In genomic region chr5:70400984-70401686, GRCh38 we compare ENCODE assay signal across 8 cellular contexts.
DNase-seq lines count a peak whose midpoint lies in the region; ATAC-seq and TF ChIP-seq lines count a peak whose summit lies in the region.
"Not testable (repeated sequence)": the region's sequence is repeated elsewhere in the genome, so short reads cannot be mapped to it uniquely, and the experiment has no call there.

No MANE protein-coding gene starts in this region.

- H3K9me3 ChIP-seq in HUES48 (ENCODE audit: control insufficient read depth, insufficient read depth, low read length); adipocyte (ENCODE audit: control insufficient read depth, low read length): not testable (repeated sequence)

- not testable (repeated sequence) for H3K4ac ChIP-seq in mesendoderm (ENCODE audit: low read depth, low read length)

- H3K4me3 ChIP-seq in HUES48 (ENCODE audit: low read depth, low read length) (peak overlapping the region; percentile 66), adipocyte (ENCODE audit: low read length) (peak overlapping the region; percentile 78), skin epidermis (peak overlapping the region in 6 of 7 experiments; percentile 38 to 78 (median 64))
- not testable (repeated sequence) for H3K4me3 ChIP-seq in mesendoderm (ENCODE audit: low read length)

- H3K9ac ChIP-seq in HUES48 (ENCODE audit: low read depth, low read length); mesendoderm (ENCODE audit: low read length): not testable (repeated sequence)
- H3K9ac ChIP-seq in adipocyte (ENCODE audit: low read length) = peak overlapping the region; percentile 58

- peak; percentile 31 for TF ChIP-seq POLR2A in GM15510 (IDR thresholded peaks at IDR 0.05; ENCODE audit: borderline replicate concordance, extremely low read depth, insufficient read length)

- not testable (repeated sequence) for H3K36me3 Mint-ChIP-seq in type B pancreatic cell

- peak overlapping the region; percentile 72 for H3K4me3 Mint-ChIP-seq in type B pancreatic cell

- not testable (repeated sequence) for H2BK120ac ChIP-seq in mesendoderm (ENCODE audit: low read depth, low read length)

- not testable (repeated sequence) for H3K4me2 ChIP-seq in mesendoderm (ENCODE audit: low read length)

- H3K79me2 ChIP-seq in mesendoderm (ENCODE audit: control insufficient read depth, insufficient read depth, low read length) = not testable (repeated sequence)

- H2BK15ac ChIP-seq in mesendoderm (replicated peaks; ENCODE audit: low read depth) = not testable (repeated sequence)

- WGBS in mesendoderm (ENCODE audit: extremely low coverage, insufficient coverage, low lambda C conversion rate) = no CpG with 5 or more reads among the region's 71 CpGs

- not testable (repeated sequence) for H3K27ac Mint-ChIP-seq in type B pancreatic cell

- H3K27ac ChIP-seq in HUES48 (ENCODE audit: low read depth, low read length) (peak overlapping the region; percentile 67), skin epidermis (peak overlapping the region in 17 of 21 experiments; percentile 7 to 93 (median 83))
- H3K27ac ChIP-seq in mesendoderm (ENCODE audit: low read depth, low read length) = not testable (repeated sequence)

- not testable (repeated sequence) for H2AK5ac ChIP-seq in mesendoderm (ENCODE audit: low read length)

- not testable (repeated sequence) for H4K8ac ChIP-seq in mesendoderm (ENCODE audit: low read depth, low read length)

- peak; percentile 83 to 97 for ATAC-seq in activated CD4-positive, CD25-positive, alpha-beta regulatory T cell treated with anti-CD3 and anti-CD28 coated beads, Interleukin-2, amount 50 U/mL, for 24 hours

- not testable (repeated sequence) for H3K27me3 Mint-ChIP-seq in type B pancreatic cell

- H3K4me1 ChIP-seq in HUES48 (ENCODE audit: control insufficient read depth, insufficient read depth, low read length); adipocyte (ENCODE audit: control insufficient read depth, insufficient read depth, low read length); mesendoderm (ENCODE audit: control insufficient read depth, low read depth, low read length): not testable (repeated sequence)

- not testable (repeated sequence) for H3K79me1 ChIP-seq in mesendoderm (ENCODE audit: low read length)

- not testable (repeated sequence) for H3K9me3 Mint-ChIP-seq in type B pancreatic cell

- not testable (repeated sequence) for H3K23ac ChIP-seq in mesendoderm (ENCODE audit: low read length)

- not testable (repeated sequence) for H3K4me1 Mint-ChIP-seq in type B pancreatic cell (ENCODE audit: unreplicated experiment)

- H3K18ac ChIP-seq in mesendoderm (ENCODE audit: low read length) = not testable (repeated sequence)

- DNase-seq in adipocyte (ENCODE audit: low read depth) = peak; percentile 65
- peak; percentile 44 for DNase-seq in fibroblast of the conjunctiva (ENCODE audit: low read depth)
- DNase-seq in mesendoderm = peak; percentile 56
- peak; percentile 72 for DNase-seq in type B pancreatic cell (ENCODE audit: extremely low spot score, unreplicated experiment)

- not testable (repeated sequence) for H3K56ac ChIP-seq in mesendoderm (ENCODE audit: low read length)

- H3K36me3 ChIP-seq in HUES48 (ENCODE audit: control insufficient read depth, insufficient read depth, low read length); adipocyte (ENCODE audit: control insufficient read depth, insufficient read depth, low read length, severe bottlenecking); mesendoderm (ENCODE audit: control insufficient read depth, insufficient read depth, low read length): not testable (repeated sequence)

- not testable (repeated sequence) for H4K5ac ChIP-seq in mesendoderm (ENCODE audit: low read length)

- not testable (repeated sequence) for H3K27me3 ChIP-seq in HUES48 (ENCODE audit: control insufficient read depth, insufficient read depth, low read length); adipocyte (replicated peaks; ENCODE audit: control insufficient read depth, insufficient read depth, low read length); mesendoderm (ENCODE audit: insufficient read depth, low read length, poor library complexity)

- H2BK5ac ChIP-seq in mesendoderm (ENCODE audit: low read length) = not testable (repeated sequence)

- not testable (repeated sequence) for TF ChIP-seq CTCF in type B pancreatic cell (conservative IDR thresholded peaks at IDR 0.05)
